Comparison of ENCODE assay signal across 8 cellular contexts in genomic region chr2:223957092-223957851, GRCh38. TPM values are rescaled to one million over a fixed set of nuclear protein-coding genes. Genes with fewer than 3 reads are reported as not detected.
A peak's percentile ranks its signal among the peaks of the same experiment; 100 is the strongest.
DNase-seq lines count a peak whose midpoint lies in the region; ATAC-seq and TF ChIP-seq lines count a peak whose summit lies in the region.

MRPL44 (plus strand) TSS chr2:223957463; CDS start chr2:223957473, 10 bp downstream.

- H3K36me3 ChIP-seq in OCI-LY3 (replicated peaks; ENCODE audit: low read depth, low read length): peaks cover 29% of the 10 kb centered on the region

- no peaks in the 10 kb centered on the region for H3K27me3 ChIP-seq in OCI-LY3 (ENCODE audit: low read depth, low read length)

- intact Hi-C loops in Calu3 (cut with micrococcal nuclease; ENCODE audit: unreplicated experiment): loop anchor here (5.0 to 10.0 kb wide), 2 partner anchors 60 to 262 kb away; no protein-coding TSS in a partner anchor

- H3K9me3 Mint-ChIP-seq in Calu3 (ENCODE audit: low read depth, unreplicated experiment) (no peaks in the 10 kb centered on the region), endothelial cell (ENCODE audit: unreplicated experiment) (no peaks in the 10 kb centered on the region), mesothelial cell of epicardium (no peaks in the 10 kb centered on the region)

- peak within 1 kb of the TSS; percentile 96 for H3K4me3 Mint-ChIP-seq in Calu3 (ENCODE audit: low read depth, unreplicated experiment)
- H3K4me3 Mint-ChIP-seq in endothelial cell (ENCODE audit: unreplicated experiment): peak within 1 kb of the TSS; percentile 98
- peak within 1 kb of the TSS; percentile 98 for H3K4me3 Mint-ChIP-seq in mesothelial cell of epicardium

- H3K4me1 Mint-ChIP-seq in Calu3 (ENCODE audit: low read depth, unreplicated experiment) (peaks cover 32% of the 10 kb centered on the region), endothelial cell (ENCODE audit: unreplicated experiment) (peaks cover 22% of the 10 kb centered on the region), mesothelial cell of epicardium (peaks cover 55% of the 10 kb centered on the region)

- H3K4me2 ChIP-seq in OCI-LY3 (ENCODE audit: low read length): peak within 1 kb of the TSS; percentile 93

- peaks cover 32% of the 10 kb centered on the region for H3K4me1 ChIP-seq in OCI-LY3 (ENCODE audit: low read length)

- H3K27me3 Mint-ChIP-seq in Calu3 (ENCODE audit: unreplicated experiment): no peaks in the 10 kb centered on the region
- peaks cover 2% of the 10 kb centered on the region for H3K27me3 Mint-ChIP-seq in endothelial cell (ENCODE audit: unreplicated experiment)
- H3K27me3 Mint-ChIP-seq in mesothelial cell of epicardium (ENCODE audit: low read depth): no peaks in the 10 kb centered on the region

- peaks cover 22% of the 10 kb centered on the region for H3K36me3 Mint-ChIP-seq in Calu3 (ENCODE audit: insufficient read depth, unreplicated experiment)
- H3K36me3 Mint-ChIP-seq in endothelial cell (ENCODE audit: low read depth, unreplicated experiment): peaks cover 10% of the 10 kb centered on the region
- H3K36me3 Mint-ChIP-seq in mesothelial cell of epicardium: peaks cover 19% of the 10 kb centered on the region

- no TSS peak for BruUV-seq in Calu3 (replicated peaks; lab: Mats Ljungman, UMichigan)

- H3K9me3 ChIP-seq in OCI-LY3 (ENCODE audit: insufficient read depth, low read length): no peaks in the 10 kb centered on the region

- peak; percentile 81 for ATAC-seq in GM21447 (IDR thresholded peaks at IDR 0.05; ENCODE audit: unreplicated experiment)

- H3K4me3 ChIP-seq in OCI-LY3 (ENCODE audit: low read length): peak within 1 kb of the TSS; percentile 96

- TF ChIP-seq CTCF in Calu3 (IDR thresholded peaks at IDR 0.05; ENCODE audit: unreplicated experiment) (no peak), OCI-LY3 (IDR thresholded peaks at IDR 0.05; ENCODE audit: low read depth, low read length) (no peak), endothelial cell (IDR thresholded peaks at IDR 0.05; ENCODE audit: unreplicated experiment) (no peak), mesothelial cell of epicardium (IDR thresholded peaks at IDR 0.05; ENCODE audit: unreplicated experiment) (no peak)

- H3K9ac ChIP-seq in OCI-LY3 (ENCODE audit: low read length): peak within 1 kb of the TSS; percentile 94

- H3K27ac ChIP-seq in OCI-LY3 (ENCODE audit: low read length): peak within 1 kb of the TSS; percentile 47; the same call in 1 of the 2 replicates

- peak within 1 kb of the TSS; percentile 79 for H2AFZ ChIP-seq in OCI-LY3 (ENCODE audit: low read depth, low read length)

- H4K20me1 ChIP-seq in OCI-LY3 (ENCODE audit: insufficient read depth, low read length): peaks cover 11% of the 10 kb centered on the region

- DNase-seq in Calu3: peak; percentile 99
- peak; percentile 69 for DNase-seq in HuH-7 (ENCODE audit: low spot score)
- peak; percentile 99 for DNase-seq in activated CD8-positive, alpha-beta memory T cell treated with anti-CD3 and anti-CD28 coated beads, Interleukin-2, amount 50 U/mL, for 48 hours
- peak; percentile 98 for DNase-seq in endothelial cell (ENCODE audit: low spot score)
- DNase-seq in mesothelial cell of epicardium (ENCODE audit: low spot score in 2 of 2, unreplicated experiment in 2 of 2): peak; percentile 91 to 97
- peak; percentile 95 to 96 for DNase-seq in stimulated activated CD8-positive, alpha-beta memory T cell treated with anti-CD3 and anti-CD28 coated beads, Interleukin-2, amount 100 ng/mL, for 1 hour (ENCODE audit: low read depth in 2 of 2)

- H3K27ac Mint-ChIP-seq in Calu3 (ENCODE audit: unreplicated experiment): peak within 1 kb of the TSS; percentile 94
- H3K27ac Mint-ChIP-seq in endothelial cell (ENCODE audit: unreplicated experiment): peak within 1 kb of the TSS; percentile 74
- H3K27ac Mint-ChIP-seq in mesothelial cell of epicardium: peak within 1 kb of the TSS; percentile 96

- H3K79me2 ChIP-seq in OCI-LY3 (ENCODE audit: low read length): peaks cover 50% of the 10 kb centered on the region

- CTCF ChIA-PET in Calu3 (lab: Charles Lee): interaction anchor here (1.0 to 1.5 kb wide), 2 partner anchors 13 kb away, joined by 3 read pairs; no protein-coding TSS in a partner anchor

RNA-seq across cellular contexts. Expression of gene MRPL44, which starts in this region (rescaled TPM):
- 32.7 and 39.5 TPM in 2 replicates for total RNA-seq in Calu3 (2022)
- total RNA-seq in endothelial cell (ENCODE audit: unreplicated experiment): 25.7 TPM
- total RNA-seq in mesothelial cell of epicardium: 25.8 to 27.6 TPM (median 27.3 TPM) in 3 replicates

Comparison
In these comparisons a context has a peak if more than half of its experiments do, and no peak if none do; other contexts are left out.
1. Peak in every context shown above with its lines: DNase-seq, ATAC-seq, H3K4me3 ChIP-seq and H3K27ac ChIP-seq.